Comparison of ENCODE assay signal across 3 cellular contexts in genomic region chr5:76524101-76524835, GRCh38.
TF ChIP-seq lines count a peak whose summit lies in the region.

No MANE protein-coding gene starts in this region.

TF ChIP-seq in SK-N-SH, 30 proteins besides CTCF, POLR2A, EP300 and RAD21:
- TF ChIP-seq PBX3 (IDR thresholded peaks at IDR 0.05): 0 out of 2 replicates have a peak, but pooled peaks have one; percentile 31
- TF ChIP-seq FOSL2 (IDR thresholded peaks at IDR 0.05; ENCODE audit: borderline replicate concordance, low read depth): peak; percentile 28; the same call in 1 of the 2 replicates
- TF ChIP-seq JUND (IDR thresholded peaks at IDR 0.05): no peak

TF ChIP-seq in SK-N-SH treated with all-trans-retinoic acid at 6 μM for 48 hours, 23 proteins besides CTCF, POLR2A, EP300 and RAD21 (continued from another document):
- TF ChIP-seq TSHZ2 (CRISPR knock-in tag; IDR thresholded peaks at IDR 0.05) (no peak), GLIS3 (CRISPR knock-in tag; IDR thresholded peaks at IDR 0.05) (no peak), ISL1 (CRISPR knock-in tag; IDR thresholded peaks at IDR 0.05) (no peak), ARNTL (CRISPR knock-in tag; IDR thresholded peaks at IDR 0.05; ENCODE audit: borderline replicate concordance, low read depth) (no peak), CSDC2 (CRISPR knock-in tag; IDR thresholded peaks at IDR 0.05) (no peak), OSR1 (CRISPR knock-in tag; IDR thresholded peaks at IDR 0.05) (no peak), SNAI2 (CRISPR knock-in tag; IDR thresholded peaks at IDR 0.05) (no peak), ZNF8 (CRISPR knock-in tag; IDR thresholded peaks at IDR 0.05) (no peak), ESRRG (CRISPR knock-in tag; IDR thresholded peaks at IDR 0.05) (no peak)
- TF ChIP-seq, protein P1, sequence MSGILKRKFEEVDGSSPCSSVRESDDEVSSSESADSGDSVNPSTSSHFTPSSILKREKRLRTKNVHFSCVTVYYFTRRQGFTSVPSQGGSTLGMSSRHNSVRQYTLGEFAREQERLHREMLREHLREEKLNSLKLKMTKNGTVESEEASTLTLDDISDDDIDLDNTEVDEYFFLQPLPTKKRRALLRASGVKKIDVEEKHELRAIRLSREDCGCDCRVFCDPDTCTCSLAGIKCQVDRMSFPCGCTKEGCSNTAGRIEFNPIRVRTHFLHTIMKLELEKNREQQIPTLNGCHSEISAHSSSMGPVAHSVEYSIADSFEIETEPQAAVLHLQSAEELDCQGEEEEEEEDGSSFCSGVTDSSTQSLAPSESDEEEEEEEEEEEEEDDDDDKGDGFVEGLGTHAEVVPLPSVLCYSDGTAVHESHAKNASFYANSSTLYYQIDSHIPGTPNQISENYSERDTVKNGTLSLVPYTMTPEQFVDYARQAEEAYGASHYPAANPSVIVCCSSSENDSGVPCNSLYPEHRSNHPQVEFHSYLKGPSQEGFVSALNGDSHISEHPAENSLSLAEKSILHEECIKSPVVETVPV (CRISPR knock-in tag; IDR thresholded peaks at IDR 0.05): no peak

TF ChIP-seq in WTC11, 78 proteins besides CTCF, POLR2A, EP300 and RAD21 (continued from another document):
- TF ChIP-seq, protein P2, sequence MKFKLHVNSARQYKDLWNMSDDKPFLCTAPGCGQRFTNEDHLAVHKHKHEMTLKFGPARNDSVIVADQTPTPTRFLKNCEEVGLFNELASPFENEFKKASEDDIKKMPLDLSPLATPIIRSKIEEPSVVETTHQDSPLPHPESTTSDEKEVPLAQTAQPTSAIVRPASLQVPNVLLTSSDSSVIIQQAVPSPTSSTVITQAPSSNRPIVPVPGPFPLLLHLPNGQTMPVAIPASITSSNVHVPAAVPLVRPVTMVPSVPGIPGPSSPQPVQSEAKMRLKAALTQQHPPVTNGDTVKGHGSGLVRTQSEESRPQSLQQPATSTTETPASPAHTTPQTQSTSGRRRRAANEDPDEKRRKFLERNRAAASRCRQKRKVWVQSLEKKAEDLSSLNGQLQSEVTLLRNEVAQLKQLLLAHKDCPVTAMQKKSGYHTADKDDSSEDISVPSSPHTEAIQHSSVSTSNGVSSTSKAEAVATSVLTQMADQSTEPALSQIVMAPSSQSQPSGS (CRISPR knock-in tag; IDR thresholded peaks at IDR 0.05; ENCODE audit: borderline replicate concordance, low read depth): no peak
- no peak for TF ChIP-seq PRDM15 (CRISPR knock-in tag; IDR thresholded peaks at IDR 0.05)
- no peak for TF ChIP-seq RORB (CRISPR knock-in tag; IDR thresholded peaks at IDR 0.05)
- no peak for TF ChIP-seq OVOL2 (CRISPR knock-in tag; IDR thresholded peaks at IDR 0.05; ENCODE audit: borderline replicate concordance)
- TF ChIP-seq, protein P3, sequence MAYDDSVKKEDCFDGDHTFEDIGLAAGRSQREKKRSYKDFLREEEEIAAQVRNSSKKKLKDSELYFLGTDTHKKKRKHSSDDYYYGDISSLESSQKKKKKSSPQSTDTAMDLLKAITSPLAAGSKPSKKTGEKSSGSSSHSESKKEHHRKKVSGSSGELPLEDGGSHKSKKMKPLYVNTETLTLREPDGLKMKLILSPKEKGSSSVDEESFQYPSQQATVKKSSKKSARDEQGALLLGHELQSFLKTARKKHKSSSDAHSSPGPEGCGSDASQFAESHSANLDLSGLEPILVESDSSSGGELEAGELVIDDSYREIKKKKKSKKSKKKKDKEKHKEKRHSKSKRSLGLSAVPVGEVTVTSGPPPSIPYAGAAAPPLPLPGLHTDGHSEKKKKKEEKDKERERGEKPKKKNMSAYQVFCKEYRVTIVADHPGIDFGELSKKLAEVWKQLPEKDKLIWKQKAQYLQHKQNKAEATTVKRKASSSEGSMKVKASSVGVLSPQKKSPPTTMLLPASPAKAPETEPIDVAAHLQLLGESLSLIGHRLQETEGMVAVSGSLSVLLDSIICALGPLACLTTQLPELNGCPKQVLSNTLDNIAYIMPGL (CRISPR knock-in tag; IDR thresholded peaks at IDR 0.05): no peak
- TF ChIP-seq STAT6 (CRISPR knock-in tag; conservative IDR thresholded peaks at IDR 0.05; ENCODE audit: low read depth): no peak
- TF ChIP-seq, protein P4, sequence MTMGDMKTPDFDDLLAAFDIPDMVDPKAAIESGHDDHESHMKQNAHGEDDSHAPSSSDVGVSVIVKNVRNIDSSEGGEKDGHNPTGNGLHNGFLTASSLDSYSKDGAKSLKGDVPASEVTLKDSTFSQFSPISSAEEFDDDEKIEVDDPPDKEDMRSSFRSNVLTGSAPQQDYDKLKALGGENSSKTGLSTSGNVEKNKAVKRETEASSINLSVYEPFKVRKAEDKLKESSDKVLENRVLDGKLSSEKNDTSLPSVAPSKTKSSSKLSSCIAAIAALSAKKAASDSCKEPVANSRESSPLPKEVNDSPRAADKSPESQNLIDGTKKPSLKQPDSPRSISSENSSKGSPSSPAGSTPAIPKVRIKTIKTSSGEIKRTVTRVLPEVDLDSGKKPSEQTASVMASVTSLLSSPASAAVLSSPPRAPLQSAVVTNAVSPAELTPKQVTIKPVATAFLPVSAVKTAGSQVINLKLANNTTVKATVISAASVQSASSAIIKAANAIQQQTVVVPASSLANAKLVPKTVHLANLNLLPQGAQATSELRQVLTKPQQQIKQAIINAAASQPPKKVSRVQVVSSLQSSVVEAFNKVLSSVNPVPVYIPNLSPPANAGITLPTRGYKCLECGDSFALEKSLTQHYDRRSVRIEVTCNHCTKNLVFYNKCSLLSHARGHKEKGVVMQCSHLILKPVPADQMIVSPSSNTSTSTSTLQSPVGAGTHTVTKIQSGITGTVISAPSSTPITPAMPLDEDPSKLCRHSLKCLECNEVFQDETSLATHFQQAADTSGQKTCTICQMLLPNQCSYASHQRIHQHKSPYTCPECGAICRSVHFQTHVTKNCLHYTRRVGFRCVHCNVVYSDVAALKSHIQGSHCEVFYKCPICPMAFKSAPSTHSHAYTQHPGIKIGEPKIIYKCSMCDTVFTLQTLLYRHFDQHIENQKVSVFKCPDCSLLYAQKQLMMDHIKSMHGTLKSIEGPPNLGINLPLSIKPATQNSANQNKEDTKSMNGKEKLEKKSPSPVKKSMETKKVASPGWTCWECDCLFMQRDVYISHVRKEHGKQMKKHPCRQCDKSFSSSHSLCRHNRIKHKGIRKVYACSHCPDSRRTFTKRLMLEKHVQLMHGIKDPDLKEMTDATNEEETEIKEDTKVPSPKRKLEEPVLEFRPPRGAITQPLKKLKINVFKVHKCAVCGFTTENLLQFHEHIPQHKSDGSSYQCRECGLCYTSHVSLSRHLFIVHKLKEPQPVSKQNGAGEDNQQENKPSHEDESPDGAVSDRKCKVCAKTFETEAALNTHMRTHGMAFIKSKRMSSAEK (CRISPR knock-in tag; IDR thresholded peaks at IDR 0.05; ENCODE audit: borderline replicate concordance): no peak
- no peak for TF ChIP-seq TEAD4 (CRISPR knock-in tag; IDR thresholded peaks at IDR 0.05)
- no peak for TF ChIP-seq AR (CRISPR knock-in tag; IDR thresholded peaks at IDR 0.05)
- no peak for TF ChIP-seq ATF1 (CRISPR knock-in tag; IDR thresholded peaks at IDR 0.05)
- TF ChIP-seq ELF4 (CRISPR knock-in tag; IDR thresholded peaks at IDR 0.05; ENCODE audit: low read depth): no peak
- TF ChIP-seq FOXP1 (CRISPR knock-in tag; IDR thresholded peaks at IDR 0.05; ENCODE audit: borderline replicate concordance): no peak
- TF ChIP-seq ZNF317 (CRISPR knock-in tag; IDR thresholded peaks at IDR 0.05; ENCODE audit: borderline replicate concordance, low read depth): no peak
- no peak for TF ChIP-seq FOXJ3 (CRISPR knock-in tag; IDR thresholded peaks at IDR 0.05; ENCODE audit: borderline replicate concordance)
TF ChIP-seq in WTC11: peak in this region for 0.
